In the genomic region with DNA sequence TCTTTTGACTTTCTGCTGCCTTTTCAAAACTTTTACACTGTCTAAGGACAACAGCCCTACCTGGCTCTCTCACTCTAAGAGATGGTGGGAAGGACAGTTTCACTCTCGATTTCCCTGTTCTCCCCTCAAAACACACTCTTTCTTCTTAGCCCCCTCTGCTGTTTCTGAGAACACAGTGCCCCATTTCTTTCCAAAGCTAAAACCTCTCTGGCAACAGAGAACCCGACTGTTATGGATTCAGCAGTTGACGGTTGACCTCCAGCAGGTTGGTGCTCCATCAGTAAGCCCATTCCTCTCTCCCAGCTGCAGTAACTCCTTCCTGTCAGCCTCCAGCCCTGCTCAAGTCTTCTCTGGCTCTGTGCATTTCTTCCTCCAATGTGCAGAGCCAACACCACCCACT, we compare ENCODE assay signal across 2 cellular contexts.
TF ChIP-seq lines count a peak whose summit lies in the region.

No MANE protein-coding gene starts in this region.

TF ChIP-seq in IMR-90, 13 proteins besides CTCF, POLR2A, EP300 and RAD21 (continued from another document):
- TF ChIP-seq SMC3 (IDR thresholded peaks at IDR 0.05; ENCODE audit: low read depth, low read length) (peak; percentile 61), BHLHE40 (IDR thresholded peaks at IDR 0.05; ENCODE audit: low read depth, low read length) (no peak), NFE2L2 (IDR thresholded peaks at IDR 0.05; ENCODE audit: low read depth, low read length) (no peak), CHD1 (IDR thresholded peaks at IDR 0.05; ENCODE audit: low read depth, low read length) (no peak)
- TF ChIP-seq, protein P1, sequence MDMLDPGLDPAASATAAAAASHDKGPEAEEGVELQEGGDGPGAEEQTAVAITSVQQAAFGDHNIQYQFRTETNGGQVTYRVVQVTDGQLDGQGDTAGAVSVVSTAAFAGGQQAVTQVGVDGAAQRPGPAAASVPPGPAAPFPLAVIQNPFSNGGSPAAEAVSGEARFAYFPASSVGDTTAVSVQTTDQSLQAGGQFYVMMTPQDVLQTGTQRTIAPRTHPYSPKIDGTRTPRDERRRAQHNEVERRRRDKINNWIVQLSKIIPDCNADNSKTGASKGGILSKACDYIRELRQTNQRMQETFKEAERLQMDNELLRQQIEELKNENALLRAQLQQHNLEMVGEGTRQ (IDR thresholded peaks at IDR 0.05; ENCODE audit: low read depth, low read length), result no peak

TF ChIP-seq in HepG2, 621 proteins besides CTCF, POLR2A, EP300 and RAD21:
- TF ChIP-seq, protein P2, sequence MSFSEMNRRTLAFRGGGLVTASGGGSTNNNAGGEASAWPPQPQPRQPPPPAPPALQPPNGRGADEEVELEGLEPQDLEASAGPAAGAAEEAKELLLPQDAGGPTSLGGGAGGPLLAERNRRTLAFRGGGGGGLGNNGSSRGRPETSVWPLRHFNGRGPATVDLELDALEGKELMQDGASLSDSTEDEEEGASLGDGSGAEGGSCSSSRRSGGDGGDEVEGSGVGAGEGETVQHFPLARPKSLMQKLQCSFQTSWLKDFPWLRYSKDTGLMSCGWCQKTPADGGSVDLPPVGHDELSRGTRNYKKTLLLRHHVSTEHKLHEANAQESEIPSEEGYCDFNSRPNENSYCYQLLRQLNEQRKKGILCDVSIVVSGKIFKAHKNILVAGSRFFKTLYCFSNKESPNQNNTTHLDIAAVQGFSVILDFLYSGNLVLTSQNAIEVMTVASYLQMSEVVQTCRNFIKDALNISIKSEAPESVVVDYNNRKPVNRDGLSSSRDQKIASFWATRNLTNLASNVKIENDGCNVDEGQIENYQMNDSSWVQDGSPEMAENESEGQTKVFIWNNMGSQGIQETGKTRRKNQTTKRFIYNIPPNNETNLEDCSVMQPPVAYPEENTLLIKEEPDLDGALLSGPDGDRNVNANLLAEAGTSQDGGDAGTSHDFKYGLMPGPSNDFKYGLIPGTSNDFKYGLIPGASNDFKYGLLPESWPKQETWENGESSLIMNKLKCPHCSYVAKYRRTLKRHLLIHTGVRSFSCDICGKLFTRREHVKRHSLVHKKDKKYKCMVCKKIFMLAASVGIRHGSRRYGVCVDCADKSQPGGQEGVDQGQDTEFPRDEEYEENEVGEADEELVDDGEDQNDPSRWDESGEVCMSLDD (CRISPR knock-in tag; IDR thresholded peaks at IDR 0.05; ENCODE audit: borderline replicate concordance), result no peak
- TF ChIP-seq, protein P3, sequence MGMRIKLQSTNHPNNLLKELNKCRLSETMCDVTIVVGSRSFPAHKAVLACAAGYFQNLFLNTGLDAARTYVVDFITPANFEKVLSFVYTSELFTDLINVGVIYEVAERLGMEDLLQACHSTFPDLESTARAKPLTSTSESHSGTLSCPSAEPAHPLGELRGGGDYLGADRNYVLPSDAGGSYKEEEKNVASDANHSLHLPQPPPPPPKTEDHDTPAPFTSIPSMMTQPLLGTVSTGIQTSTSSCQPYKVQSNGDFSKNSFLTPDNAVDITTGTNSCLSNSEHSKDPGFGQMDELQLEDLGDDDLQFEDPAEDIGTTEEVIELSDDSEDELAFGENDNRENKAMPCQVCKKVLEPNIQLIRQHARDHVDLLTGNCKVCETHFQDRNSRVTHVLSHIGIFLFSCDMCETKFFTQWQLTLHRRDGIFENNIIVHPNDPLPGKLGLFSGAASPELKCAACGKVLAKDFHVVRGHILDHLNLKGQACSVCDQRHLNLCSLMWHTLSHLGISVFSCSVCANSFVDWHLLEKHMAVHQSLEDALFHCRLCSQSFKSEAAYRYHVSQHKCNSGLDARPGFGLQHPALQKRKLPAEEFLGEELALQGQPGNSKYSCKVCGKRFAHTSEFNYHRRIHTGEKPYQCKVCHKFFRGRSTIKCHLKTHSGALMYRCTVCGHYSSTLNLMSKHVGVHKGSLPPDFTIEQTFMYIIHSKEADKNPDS (CRISPR knock-in tag; IDR thresholded peaks at IDR 0.05), result no peak
- TF ChIP-seq IRF2 (CRISPR knock-in tag; IDR thresholded peaks at IDR 0.05) (peak; percentile 52; the same call in 1 of the 2 replicates), MBNL3 (CRISPR knock-in tag; conservative IDR thresholded peaks at IDR 0.05) (no peak), ZSCAN9 (CRISPR knock-in tag; IDR thresholded peaks at IDR 0.05; ENCODE audit: borderline replicate concordance) (no peak), REPIN1 (CRISPR knock-in tag; IDR thresholded peaks at IDR 0.05; ENCODE audit: borderline replicate concordance, low read depth) (0 out of 2 replicates have a peak, but pooled peaks have one; percentile 34), HNF4A (CRISPR knock-in tag; IDR thresholded peaks at IDR 0.05) (peak; percentile 6; the same call in 1 of the 2 replicates), FOXJ3 (CRISPR knock-in tag; IDR thresholded peaks at IDR 0.05; ENCODE audit: borderline replicate concordance) (peak; percentile 22; the same call in 1 of the 2 replicates), STAG1 (CRISPR knock-in tag; IDR thresholded peaks at IDR 0.05) (peak; percentile 88), HNRNPH1 (optimal IDR thresholded peaks at IDR 0.05; ENCODE audit: low read depth, low read length) (no peak), GATAD2A (CRISPR knock-in tag; IDR thresholded peaks at IDR 0.05) (0 out of 2 replicates have a peak, but pooled peaks have one; percentile 22), SIN3A (IDR thresholded peaks at IDR 0.05; ENCODE audit: borderline replicate concordance, low read depth, low read length) (no peak), HMGXB4 (CRISPR knock-in tag; IDR thresholded peaks at IDR 0.05; ENCODE audit: borderline replicate concordance in 1 of 2, low read depth in 1 of 2) (peak; percentile 27 to 42; a peak in 2 of 4 replicates), ZBTB20 (CRISPR knock-in tag; IDR thresholded peaks at IDR 0.05; ENCODE audit: borderline replicate concordance, low read depth) (no peak), ZNF782 (CRISPR knock-in tag; IDR thresholded peaks at IDR 0.05; ENCODE audit: borderline replicate concordance) (0 out of 2 replicates have a peak, but pooled peaks have one; percentile 35), ZNF792 (CRISPR knock-in tag; IDR thresholded peaks at IDR 0.05) (0 out of 2 replicates have a peak, but pooled peaks have one; percentile 15), ZNF724P (CRISPR knock-in tag; IDR thresholded peaks at IDR 0.05; ENCODE audit: borderline replicate concordance) (no peak), ZNF772 (CRISPR knock-in tag; IDR thresholded peaks at IDR 0.05) (no peak), ZNF263 (CRISPR knock-in tag; IDR thresholded peaks at IDR 0.05) (peak; percentile 52; the same call in 1 of the 2 replicates), SMC3 (IDR thresholded peaks at IDR 0.05; ENCODE audit: low read length) (peak; percentile 74), RBAK (CRISPR knock-in tag; IDR thresholded peaks at IDR 0.05) (no peak), ZNF839 (CRISPR knock-in tag; IDR thresholded peaks at IDR 0.05; ENCODE audit: borderline replicate concordance) (no peak), ZNF569 (CRISPR knock-in tag; IDR thresholded peaks at IDR 0.05; ENCODE audit: borderline replicate concordance) (no peak), KLF16 (CRISPR knock-in tag; IDR thresholded peaks at IDR 0.05) (0 out of 4 replicates have a peak, but pooled peaks of 1 of the 2 experiments have one; percentile 31), ERF (CRISPR knock-in tag; IDR thresholded peaks at IDR 0.05) (no peak), ARID2 (CRISPR knock-in tag; IDR thresholded peaks at IDR 0.05; ENCODE audit: borderline replicate concordance) (no peak), ZKSCAN8 (CRISPR knock-in tag; IDR thresholded peaks at IDR 0.05; ENCODE audit: borderline replicate concordance) (0 out of 2 replicates have a peak, but pooled peaks have one; percentile 30), SP5 (CRISPR knock-in tag; IDR thresholded peaks at IDR 0.05; ENCODE audit: borderline replicate concordance, low read depth) (no peak), MED1 (CRISPR knock-in tag; IDR thresholded peaks at IDR 0.05) (0 out of 2 replicates have a peak, but pooled peaks have one; percentile 36), SOX6 (IDR thresholded peaks at IDR 0.05) (no peak), SOX6 (CRISPR knock-in tag; IDR thresholded peaks at IDR 0.05) (peak; percentile 19; the same call in 1 of the 2 replicates), SCMH1 (CRISPR knock-in tag; IDR thresholded peaks at IDR 0.05; ENCODE audit: borderline replicate concordance) (no peak), ZNF564 (CRISPR knock-in tag; IDR thresholded peaks at IDR 0.05) (no peak), TMF1 (CRISPR knock-in tag; IDR thresholded peaks at IDR 0.05; ENCODE audit: low read depth) (no peak), ZNF775 (CRISPR knock-in tag; IDR thresholded peaks at IDR 0.05; ENCODE audit: borderline replicate concordance) (peak; percentile 57; the same call in 1 of the 2 replicates), PITX1 (CRISPR knock-in tag; IDR thresholded peaks at IDR 0.05) (no peak), SAP130 (CRISPR knock-in tag; IDR thresholded peaks at IDR 0.05; ENCODE audit: low read depth) (peak; percentile 41)
- TF ChIP-seq, protein P4, sequence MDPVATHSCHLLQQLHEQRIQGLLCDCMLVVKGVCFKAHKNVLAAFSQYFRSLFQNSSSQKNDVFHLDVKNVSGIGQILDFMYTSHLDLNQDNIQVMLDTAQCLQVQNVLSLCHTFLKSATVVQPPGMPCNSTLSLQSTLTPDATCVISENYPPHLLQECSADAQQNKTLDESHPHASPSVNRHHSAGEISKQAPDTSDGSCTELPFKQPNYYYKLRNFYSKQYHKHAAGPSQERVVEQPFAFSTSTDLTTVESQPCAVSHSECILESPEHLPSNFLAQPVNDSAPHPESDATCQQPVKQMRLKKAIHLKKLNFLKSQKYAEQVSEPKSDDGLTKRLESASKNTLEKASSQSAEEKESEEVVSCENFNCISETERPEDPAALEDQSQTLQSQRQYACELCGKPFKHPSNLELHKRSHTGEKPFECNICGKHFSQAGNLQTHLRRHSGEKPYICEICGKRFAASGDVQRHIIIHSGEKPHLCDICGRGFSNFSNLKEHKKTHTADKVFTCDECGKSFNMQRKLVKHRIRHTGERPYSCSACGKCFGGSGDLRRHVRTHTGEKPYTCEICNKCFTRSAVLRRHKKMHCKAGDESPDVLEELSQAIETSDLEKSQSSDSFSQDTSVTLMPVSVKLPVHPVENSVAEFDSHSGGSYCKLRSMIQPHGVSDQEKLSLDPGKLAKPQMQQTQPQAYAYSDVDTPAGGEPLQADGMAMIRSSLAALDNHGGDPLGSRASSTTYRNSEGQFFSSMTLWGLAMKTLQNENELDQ (CRISPR knock-in tag; IDR thresholded peaks at IDR 0.05; ENCODE audit: borderline replicate concordance), result no peak
- TF ChIP-seq, protein P5, sequence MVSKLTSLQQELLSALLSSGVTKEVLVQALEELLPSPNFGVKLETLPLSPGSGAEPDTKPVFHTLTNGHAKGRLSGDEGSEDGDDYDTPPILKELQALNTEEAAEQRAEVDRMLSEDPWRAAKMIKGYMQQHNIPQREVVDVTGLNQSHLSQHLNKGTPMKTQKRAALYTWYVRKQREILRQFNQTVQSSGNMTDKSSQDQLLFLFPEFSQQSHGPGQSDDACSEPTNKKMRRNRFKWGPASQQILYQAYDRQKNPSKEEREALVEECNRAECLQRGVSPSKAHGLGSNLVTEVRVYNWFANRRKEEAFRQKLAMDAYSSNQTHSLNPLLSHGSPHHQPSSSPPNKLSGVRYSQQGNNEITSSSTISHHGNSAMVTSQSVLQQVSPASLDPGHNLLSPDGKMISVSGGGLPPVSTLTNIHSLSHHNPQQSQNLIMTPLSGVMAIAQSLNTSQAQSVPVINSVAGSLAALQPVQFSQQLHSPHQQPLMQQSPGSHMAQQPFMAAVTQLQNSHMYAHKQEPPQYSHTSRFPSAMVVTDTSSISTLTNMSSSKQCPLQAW (CRISPR knock-in tag; IDR thresholded peaks at IDR 0.05), result no peak
- TF ChIP-seq, protein P6, sequence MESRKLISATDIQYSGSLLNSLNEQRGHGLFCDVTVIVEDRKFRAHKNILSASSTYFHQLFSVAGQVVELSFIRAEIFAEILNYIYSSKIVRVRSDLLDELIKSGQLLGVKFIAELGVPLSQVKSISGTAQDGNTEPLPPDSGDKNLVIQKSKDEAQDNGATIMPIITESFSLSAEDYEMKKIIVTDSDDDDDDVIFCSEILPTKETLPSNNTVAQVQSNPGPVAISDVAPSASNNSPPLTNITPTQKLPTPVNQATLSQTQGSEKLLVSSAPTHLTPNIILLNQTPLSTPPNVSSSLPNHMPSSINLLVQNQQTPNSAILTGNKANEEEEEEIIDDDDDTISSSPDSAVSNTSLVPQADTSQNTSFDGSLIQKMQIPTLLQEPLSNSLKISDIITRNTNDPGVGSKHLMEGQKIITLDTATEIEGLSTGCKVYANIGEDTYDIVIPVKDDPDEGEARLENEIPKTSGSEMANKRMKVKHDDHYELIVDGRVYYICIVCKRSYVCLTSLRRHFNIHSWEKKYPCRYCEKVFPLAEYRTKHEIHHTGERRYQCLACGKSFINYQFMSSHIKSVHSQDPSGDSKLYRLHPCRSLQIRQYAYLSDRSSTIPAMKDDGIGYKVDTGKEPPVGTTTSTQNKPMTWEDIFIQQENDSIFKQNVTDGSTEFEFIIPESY (CRISPR knock-in tag; IDR thresholded peaks at IDR 0.05), result 0 out of 2 replicates have a peak, but pooled peaks have one; percentile 30
